In genomic region chr10:1413823-1414222, GRCh38 we compare ENCODE assay signal across 27 cellular contexts.
"Had no signal": no experiment of that assay in that cellular context is flagged by ENCODE, and none has a peak within 500 bp of the region (broad histone marks: within the 10 kb centered on the region; RNA-seq: fewer than 3 reads in every experiment).

No MANE protein-coding gene starts in this region.

- DNase-seq: cerebellar nuclear complex; dermis blood vessel endothelial cell; effector memory CD8-positive, alpha-beta T cell; erythroblast; esophagus squamous epithelium; foreskin melanocyte; glutamatergic neuron; heart right ventricle; hippocampal formation; kidney glomerular epithelial cell; left colon; left ventricle myocardium superior; lower lobe of right lung; naive thymus-derived CD8-positive, alpha-beta T cell; occipital lobe; pancreas; retina; stimulated activated CD4-positive, alpha-beta T cell treated with anti-CD3 and anti-CD28 coated beads, Interleukin-12 subunit alpha, Interleukin-12 subunit beta, amount 100 ng/mL, for 4 hours; stimulated activated CD4-positive, alpha-beta T cell treated with anti-CD3 and anti-CD28 coated beads, Interleukin-1b, Interleukin-23, amount 100 ng/mL, for 48 hours; stimulated activated CD4-positive, alpha-beta T cell treated with anti-CD3 and anti-CD28 coated beads, Interleukin-4, amount 100 ng/mL, for 1 hour; stimulated activated CD8-positive, alpha-beta memory T cell treated with anti-CD3 and anti-CD28 coated beads, Interleukin-4, amount 100 ng/mL, for 48 hours; stimulated activated naive CD4-positive, alpha-beta T cell treated with Interleukin-2 at 50 U/mL for 16 hours; substantia nigra; testis had no signal

- H3K4me3 ChIP-seq: esophagus squamous epithelium, heart right ventricle, lower lobe of right lung, pancreas, smooth muscle cell, testis, tibial artery had no signal

- H3K9me3 ChIP-seq: esophagus squamous epithelium, heart right ventricle, lower lobe of right lung, pancreas, testis, tibial artery had no signal

- H3K36me3 ChIP-seq: esophagus squamous epithelium, heart right ventricle, lower lobe of right lung, pancreas, tibial artery had no signal

- H3K4me2 ChIP-seq: smooth muscle cell had no signal

- ATAC-seq: effector memory CD8-positive, alpha-beta T cell; heart right ventricle; left colon; left ventricle myocardium superior; lower lobe of right lung; naive thymus-derived CD8-positive, alpha-beta T cell; pancreas; sciatic nerve had no signal

- H3K27me3 ChIP-seq: testis had no signal

- H3K27ac ChIP-seq: esophagus squamous epithelium, heart right ventricle, lower lobe of right lung, pancreas, testis, tibial artery had no signal

- H3K4me1 ChIP-seq: esophagus squamous epithelium, heart right ventricle, lower lobe of right lung, pancreas, testis, tibial artery had no signal
